Comparison of ENCODE assay signal across 2 cellular contexts in genomic region chr6:63510353-63510686, GRCh38.
TF ChIP-seq lines count a peak whose summit lies in the region.

No MANE protein-coding gene starts in this region.

TF ChIP-seq in GM23338, 12 proteins besides CTCF, POLR2A, EP300 and RAD21:
- TF ChIP-seq EZH2 (IDR thresholded peaks at IDR 0.05; ENCODE audit: low read depth, unreplicated experiment) (no peak), EZH2phosphoT487 (IDR thresholded peaks at IDR 0.05; ENCODE audit: unreplicated experiment) (no peak), ZNF462 (CRISPR knock-in tag; IDR thresholded peaks at IDR 0.05) (no peak), REST (IDR thresholded peaks at IDR 0.05; ENCODE audit: unreplicated experiment) (no peak), JUNB (IDR thresholded peaks at IDR 0.05; ENCODE audit: unreplicated experiment) (no peak), POLR2AphosphoS5 (IDR thresholded peaks at IDR 0.05; ENCODE audit: low read depth) (no peak), STAT1 (IDR thresholded peaks at IDR 0.05; ENCODE audit: unreplicated experiment) (no peak), ZNF114 (CRISPR knock-in tag; IDR thresholded peaks at IDR 0.05) (no peak), ZNF331 (CRISPR knock-in tag; IDR thresholded peaks at IDR 0.05; ENCODE audit: low read depth) (no peak), NANOG (IDR thresholded peaks at IDR 0.05; ENCODE audit: borderline replicate concordance) (no peak), ETS1 (IDR thresholded peaks at IDR 0.05) (no peak), CREB1 (CRISPR knock-in tag; IDR thresholded peaks at IDR 0.05; ENCODE audit: low read depth) (no peak)

TF ChIP-seq in H1, 55 proteins besides CTCF, POLR2A, EP300 and RAD21:
- no peak for TF ChIP-seq BRCA1 (IDR thresholded peaks at IDR 0.05; ENCODE audit: low read depth, low read length)
- TF ChIP-seq RFX5 (IDR thresholded peaks at IDR 0.05; ENCODE audit: borderline replicate concordance, low read depth, low read length): no peak
- no peak for TF ChIP-seq TAF1 (IDR thresholded peaks at IDR 0.05; ENCODE audit: low read depth, low read length)
